In genomic region chr1:53687886-53688285, GRCh38 we compare ENCODE assay signal across 2 cellular contexts.
TF ChIP-seq lines count a peak whose summit lies in the region.

No MANE protein-coding gene starts in this region.

TF ChIP-seq in IMR-90, 13 proteins besides CTCF, POLR2A, EP300 and RAD21:
- TF ChIP-seq MAFK (IDR thresholded peaks at IDR 0.05; ENCODE audit: low read depth, low read length) = no peak
- TF ChIP-seq MXI1 (IDR thresholded peaks at IDR 0.05; ENCODE audit: borderline replicate concordance, low read depth, low read length) = no peak
- no peak for TF ChIP-seq NFE2L2 (IDR thresholded peaks at IDR 0.05; ENCODE audit: low read depth, low read length)
- no peak for TF ChIP-seq CEBPB (IDR thresholded peaks at IDR 0.05; ENCODE audit: low read depth, low read length)
- TF ChIP-seq MAZ (IDR thresholded peaks at IDR 0.05; ENCODE audit: borderline replicate concordance, low read depth, low read length) = no peak
- no peak for TF ChIP-seq RCOR1 (IDR thresholded peaks at IDR 0.05; ENCODE audit: insufficient replicate concordance, low read length)
- no peak for TF ChIP-seq BHLHE40 (IDR thresholded peaks at IDR 0.05; ENCODE audit: low read depth, low read length)
- TF ChIP-seq USF2 (IDR thresholded peaks at IDR 0.05; ENCODE audit: low read depth, low read length) = no peak
- no peak for TF ChIP-seq SMC3 (IDR thresholded peaks at IDR 0.05; ENCODE audit: low read depth, low read length)
- no peak for TF ChIP-seq FOS (IDR thresholded peaks at IDR 0.05; ENCODE audit: low read depth, low read length)
- TF ChIP-seq ELK1 (IDR thresholded peaks at IDR 0.05; ENCODE audit: borderline replicate concordance, low read depth, low read length) = no peak
- TF ChIP-seq CHD1 (IDR thresholded peaks at IDR 0.05; ENCODE audit: low read depth, low read length) = no peak
- no peak for TF ChIP-seq RFX5 (IDR thresholded peaks at IDR 0.05; ENCODE audit: low read depth, low read length)

TF ChIP-seq in SK-N-SH, 30 proteins besides CTCF, POLR2A, EP300 and RAD21:
- TF ChIP-seq FOXJ3 (CRISPR knock-in tag; IDR thresholded peaks at IDR 0.05) = no peak
- no peak for TF ChIP-seq PBX3 (IDR thresholded peaks at IDR 0.05)
- no peak for TF ChIP-seq YY1 (IDR thresholded peaks at IDR 0.05; ENCODE audit: low read depth)
- TF ChIP-seq FOSL2 (IDR thresholded peaks at IDR 0.05; ENCODE audit: borderline replicate concordance, low read depth) = no peak
- no peak for TF ChIP-seq MXI1 (IDR thresholded peaks at IDR 0.05; ENCODE audit: low read depth, low read length)
- no peak for TF ChIP-seq IRF3 (IDR thresholded peaks at IDR 0.05; ENCODE audit: low read depth, low read length)
- no peak for TF ChIP-seq GABPA (IDR thresholded peaks at IDR 0.05; ENCODE audit: low read depth)
- TF ChIP-seq JUND (IDR thresholded peaks at IDR 0.05) = no peak
- no peak for TF ChIP-seq MEF2A (IDR thresholded peaks at IDR 0.05; ENCODE audit: borderline replicate concordance, low read depth)
- no peak for TF ChIP-seq RCOR1 (IDR thresholded peaks at IDR 0.05; ENCODE audit: low read length)
- no peak for TF ChIP-seq NRF1 (IDR thresholded peaks at IDR 0.05; ENCODE audit: low read depth, low read length)
- no peak for TF ChIP-seq RFX5 (IDR thresholded peaks at IDR 0.05; ENCODE audit: low read length)
- no peak for TF ChIP-seq USF2 (IDR thresholded peaks at IDR 0.05; ENCODE audit: borderline replicate concordance, low read depth, low read length)
